25 cellular contexts compared by ENCODE assay signal in genomic region chr9:21470126-21470525, GRCh38. TPM values are rescaled to one million over a fixed set of nuclear protein-coding genes. Genes with fewer than 3 reads are reported as not detected.
DNase-seq lines count a peak whose midpoint lies in the region; ATAC-seq, FAIRE-seq and TF ChIP-seq lines count a peak whose summit lies in the region.
"Had no signal": no experiment of that assay in that cellular context is flagged by ENCODE, and none has a peak within 500 bp of the region (broad histone marks: within the 10 kb centered on the region; RNA-seq: fewer than 3 reads in every experiment).

No MANE protein-coding gene starts in this region.

- H3K36me3 ChIP-seq in GM12878 (ENCODE audit: control insufficient read depth in 2 of 2, insufficient read depth in 2 of 2, low read length in 1 of 2) (no peaks in the 10 kb centered on the region), OCI-LY7 (ENCODE audit: insufficient read depth, low read length) (no peaks in the 10 kb centered on the region)

- TF ChIP-seq CTCF in GM12878 (IDR thresholded peaks at IDR 0.05 in 2 of 3, conservative IDR thresholded peaks at IDR 0.05 in 1 of 3; ENCODE audit: control insufficient read depth in 2 of 3, extremely low read depth in 1 of 3, insufficient read depth in 1 of 3, low read depth in 3 of 3, low read length in 3 of 3) (no peak), OCI-LY7 (conservative IDR thresholded peaks at IDR 0.05; ENCODE audit: low read length) (no peak)

- WGBS in GM12878 (ENCODE audit: insufficient coverage, insufficient replicate concordance, low lambda C conversion rate, missing lambda C conversion rate) = 11% methylated on average over 5 of the region's 5 CpGs

- H3K27ac ChIP-seq in GM12878 (ENCODE audit: control insufficient read depth, insufficient read depth) (no peak overlapping the region), OCI-LY7 (ENCODE audit: low read depth, low read length, poor library complexity, severe bottlenecking) (no peak overlapping the region)
- H3K27ac ChIP-seq: GM23248 had no signal

- RAD21 ChIA-PET in GM12878 (lab: Charles Lee; ENCODE audit: unreplicated experiment) = no interaction called here

- SMC1A ChIA-PET in GM12878 (lab: Charles Lee; ENCODE audit: uncharacterized antibody, unreplicated experiment) = no interaction called here

- H3K4me2 ChIP-seq in GM12878 (ENCODE audit: control insufficient read depth, insufficient read depth) (no peak overlapping the region), OCI-LY7 (ENCODE audit: low read length) (no peak overlapping the region)

- no peak for TF ChIP-seq POLR2A in GM12878 (IDR thresholded peaks at IDR 0.05; ENCODE audit: low read depth, low read length)

- no TSS peak for BruUV-seq in GM12878 (replicated peaks; lab: Mats Ljungman, UMichigan)
- no TSS peak for BruUV-seq in OCI-LY7 (replicated peaks; lab: Mats Ljungman, UMichigan)

- POLR2A ChIA-PET in GM12878 (lab: Charles Lee) = no interaction called here
- POLR2A ChIA-PET in OCI-LY7 (lab: Charles Lee) = no interaction called here

- H3K27me3 ChIP-seq in GM12878 (replicated peaks in 1 of 2; ENCODE audit: control insufficient read depth in 2 of 2, insufficient read depth in 2 of 2, low read length in 1 of 2) = peaks cover 0 to 3% of the 10 kb centered on the region in 2 experiments; a peak in 1 of 4 replicates

- in situ Hi-C loops in GM12878 (cut with MboI) = no loop called here

- H3K4me3 ChIP-seq in GM12878 (no peak overlapping the region), OCI-LY7 (ENCODE audit: low read depth, low read length, poor library complexity, severe bottlenecking) (no peak overlapping the region)
- H3K4me3 ChIP-seq: GM23248 had no signal

- H2AFZ ChIP-seq in GM12878 (ENCODE audit: control insufficient read depth, low read depth, low read length) = no peak overlapping the region
- H2AFZ ChIP-seq in OCI-LY7 (ENCODE audit: low read length) = no peak overlapping the region
- H2AFZ ChIP-seq: GM23248 had no signal

- H3K9me3 ChIP-seq in GM12878 (replicated peaks; ENCODE audit: control insufficient read depth, insufficient read depth, low read length) (no peaks in the 10 kb centered on the region), OCI-LY7 (ENCODE audit: low read length) (no peaks in the 10 kb centered on the region)

- H3K9ac ChIP-seq in GM12878 (ENCODE audit: control insufficient read depth, insufficient read depth, low read length) = no peak overlapping the region
- H3K9ac ChIP-seq: GM23248 had no signal

- no peak for ATAC-seq in GM12878
- ATAC-seq in HG02938 (IDR thresholded peaks at IDR 0.05; ENCODE audit: unreplicated experiment) = no peak
- ATAC-seq: HCT116 had no signal

- FAIRE-seq in GM12878 (lab: Jason Lieb, UNC) = peak; percentile 23
- FAIRE-seq: GM12892, H1 had no signal

- TF ChIP-seq RAD21 in GM12878 (IDR thresholded peaks at IDR 0.05; ENCODE audit: insufficient read depth, low read depth, low read length) = no peak

- DNase-seq in GM12878 (ENCODE audit: low read depth, low spot score) (no peak), globus pallidus (ENCODE audit: low spot score) (peak; percentile 58), midbrain (lab: John Stamatoyannopoulos, UW) (peak; percentile 9), superior temporal gyrus (ENCODE audit: extremely low spot score) (peak; percentile 52), anterior cingulate cortex (lab: John Stamatoyannopoulos, UW) (no peak), HCEC 1CT (no peak), OCI-LY7 (ENCODE audit: low spot score) (no peak)
- DNase-seq: C1 segment of cervical spinal cord; Calu3; CD8-positive, alpha-beta memory T cell; COR-L47; DMS53; DMS79 treated with DMSO at 0.1 percent for 48 hours; GF-D8; GM23248; H7 had no signal

- CTCF ChIA-PET in GM12878 (lab: Yijun Ruan, JAX) (interaction anchor here (0.5 to 1.2 kb wide), 2 partner anchors 151 to 319 kb away, joined by 3 to 5 read pairs; no protein-coding TSS in a partner anchor), OCI-LY7 (lab: Charles Lee; ENCODE audit: unreplicated experiment) (no interaction called here)

- H3K9me2 ChIP-seq in OCI-LY7 (ENCODE audit: insufficient read depth, low read length) = no peaks in the 10 kb centered on the region

- H3K79me2 ChIP-seq in GM12878 (ENCODE audit: control insufficient read depth, insufficient read depth, low read length) (no peaks in the 10 kb centered on the region), OCI-LY7 (ENCODE audit: insufficient read depth, low read depth, low read length) (no peaks in the 10 kb centered on the region)

- TF ChIP-seq EP300 in GM12878 (IDR thresholded peaks at IDR 0.05; ENCODE audit: borderline replicate concordance in 1 of 2, control insufficient read depth in 1 of 2, low read depth in 2 of 2, low read length in 2 of 2) = no peak

- H4K20me1 ChIP-seq in GM12878 (ENCODE audit: control insufficient read depth, insufficient read depth) (no peaks in the 10 kb centered on the region), OCI-LY7 (ENCODE audit: insufficient read depth, low read length) (no peaks in the 10 kb centered on the region)

- no peaks in the 10 kb centered on the region for H3K4me1 ChIP-seq in GM12878 (ENCODE audit: control insufficient read depth, insufficient read depth, low read length)
- no peaks in the 10 kb centered on the region for H3K4me1 ChIP-seq in OCI-LY7 (ENCODE audit: insufficient read depth, low read length, poor library complexity, severe bottlenecking)

- intact Hi-C loops in GM12878 (cut with micrococcal nuclease; ENCODE audit: unreplicated experiment) = no loop called here
- intact Hi-C loops in OCI-LY7 (cut with micrococcal nuclease; ENCODE audit: unreplicated experiment) = no loop called here

TF ChIP-seq in GM12878, 131 proteins besides CTCF, POLR2A, EP300 and RAD21 (continues in another document):
- TF ChIP-seq POLR2AphosphoS2 (IDR thresholded peaks at IDR 0.05; ENCODE audit: low read depth, low read length) (no peak), LARP7 (IDR thresholded peaks at IDR 0.05) (no peak), BHLHE40 (IDR thresholded peaks at IDR 0.05; ENCODE audit: borderline replicate concordance in 1 of 2, low read depth in 2 of 2, low read length in 1 of 2) (no peak), ETV6 (conservative IDR thresholded peaks at IDR 0.05 in 1 of 2, IDR thresholded peaks at IDR 0.05 in 1 of 2; ENCODE audit: borderline replicate concordance in 1 of 2, low read depth in 1 of 2) (no peak), BCLAF1 (IDR thresholded peaks at IDR 0.05) (no peak)

RNA-seq across cellular contexts. Expression of gene IFNE, which starts 12.0 kb away (rescaled TPM):
- not detected in 2 replicates for total RNA-seq in GM12878 (2013; cell fraction: nucleolus; rRNA removed)
- total RNA-seq in GM12878 (2014; rRNA removed) (not detected in 2 replicates), GM12878 (2014; rRNA removed; fragmentation: Illumina TruSeq; extraction: Trizol) (not detected in 2 replicates), GM12878 (2021) (not detected in 2 replicates), OCI-LY7 (2022) (not detected in 2 replicates)
- polyA plus RNA-seq in GM12878 (2011; ENCODE audit: low read depth) = not detected
- polyA plus RNA-seq in GM12878 (2011; rRNA removed) (not detected in 2 replicates), GM12878 (2014; fragmentation: Illumina TruSeq; extraction: Trizol) (not detected in 2 replicates), GM12878 (2014; fragmentation: Nextera tagmentation; extraction: Ambion mirVana) (not detected), GM12878 (2014; rRNA removed) (not detected in 2 replicates), GM12878 (2016; fragmentation: Nextera tagmentation; extraction: Ambion mirVana) (not detected)
- polyA plus RNA-seq in GM12878 (2011; cell fraction: cytosol; rRNA removed) = not detected in 2 replicates
- not detected in 2 replicates for polyA plus RNA-seq in GM12878 (2011; cell fraction: nucleus; rRNA removed)
- polyA plus RNA-seq in GM12878 (2012) = not detected in 2 replicates
- not detected in 2 replicates for polyA minus RNA-seq in GM12878 (2011; rRNA and poly(A)+ RNA removed)
- polyA minus RNA-seq in GM12878 (2011; cell fraction: cytosol; rRNA and poly(A)+ RNA removed) = not detected in 2 replicates
- polyA minus RNA-seq in GM12878 (2011; cell fraction: nucleus; rRNA and poly(A)+ RNA removed) = not detected in 2 replicates
- total RNA-seq in OCI-LY7 (2014; rRNA removed; shearing (Covaris generic)) = not detected in 2 replicates
- total RNA-seq: A172, A673, Daoy, G401, H1, H7 had no signal
- polyA plus RNA-seq: CD8-positive, alpha-beta memory T cell had no signal

RNA-seq across cellular contexts. Expression of gene IFNA1, which starts 29.9 kb away (rescaled TPM):
- total RNA-seq in GM12878 (2013; cell fraction: nucleolus; rRNA removed) = not detected in 2 replicates
- total RNA-seq in GM12878 (2014; rRNA removed) = not detected in 2 replicates
- total RNA-seq in GM12878 (2014; rRNA removed; fragmentation: Illumina TruSeq; extraction: Trizol) = not detected in 2 replicates
- total RNA-seq in GM12878 (2021) = not detected in 2 replicates
- not detected for polyA plus RNA-seq in GM12878 (2011; ENCODE audit: low read depth)
- not detected in 2 replicates for polyA plus RNA-seq in GM12878 (2011; rRNA removed)
- polyA plus RNA-seq in GM12878 (2011; cell fraction: cytosol; rRNA removed) = not detected in 2 replicates
- not detected in 2 replicates for polyA plus RNA-seq in GM12878 (2011; cell fraction: nucleus; rRNA removed)
- polyA plus RNA-seq in GM12878 (2012) = not detected in 2 replicates
- polyA plus RNA-seq in GM12878 (2014; fragmentation: Illumina TruSeq; extraction: Trizol) = not detected in 2 replicates
- not detected for polyA plus RNA-seq in GM12878 (2014; fragmentation: Nextera tagmentation; extraction: Ambion mirVana)
- not detected in 2 replicates for polyA plus RNA-seq in GM12878 (2014; rRNA removed)
- not detected for polyA plus RNA-seq in GM12878 (2016; fragmentation: Nextera tagmentation; extraction: Ambion mirVana)
- polyA minus RNA-seq in GM12878 (2011; rRNA and poly(A)+ RNA removed) = not detected in 2 replicates
- polyA minus RNA-seq in GM12878 (2011; cell fraction: cytosol; rRNA and poly(A)+ RNA removed) = not detected in 2 replicates
- 0.57 TPM in 1 of 2 replicates, not detected in the other for polyA minus RNA-seq in GM12878 (2011; cell fraction: nucleus; rRNA and poly(A)+ RNA removed)
- not detected in 2 replicates for total RNA-seq in OCI-LY7 (2014; rRNA removed; shearing (Covaris generic))
- total RNA-seq in OCI-LY7 (2022) = not detected in 2 replicates
- total RNA-seq: A172; A673; Calu3; CD8-positive, alpha-beta memory T cell; Daoy; G401; GM23248; H1; H7 had no signal
- polyA plus RNA-seq: BJ; CD8-positive, alpha-beta memory T cell; H1 had no signal

Comparison
In these comparisons a context has a peak if more than half of its experiments do, and no peak if none do; other contexts are left out.
1. DNase-seq: peak in globus pallidus (single experiment), midbrain (single experiment) and superior temporal gyrus (single experiment); none in GM12878 (single experiment), anterior cingulate cortex (0 of 58), HCEC 1CT (single experiment) and OCI-LY7 (single experiment).